In genomic region chr1:170162385-170163226, GRCh38 we compare ENCODE assay signal across 9 cellular contexts. TPM values are rescaled to one million over a fixed set of nuclear protein-coding genes. Genes with fewer than 3 reads are reported as not detected.
DNase-seq lines count a peak whose midpoint lies in the region; ATAC-seq and TF ChIP-seq lines count a peak whose summit lies in the region.
"Had no signal": no experiment of that assay in that cellular context is flagged by ENCODE, and none has a peak within 500 bp of the region (broad histone marks: within the 10 kb centered on the region; RNA-seq: fewer than 3 reads in every experiment).

No MANE protein-coding gene starts in this region.

- no peaks in the 10 kb centered on the region for H3K27me3 ChIP-seq in fibroblast of lung (ENCODE audit: control insufficient read depth, insufficient read depth, low read length)
- H3K27me3 ChIP-seq: BLaER1 treated with 17β-estradiol and CSF1 and Interleukin-3, amounts not matched to agents 10 nM and 100 nM had no signal

- no peaks in the 10 kb centered on the region for H3K9me3 ChIP-seq in fibroblast of lung (ENCODE audit: control insufficient read depth, insufficient read depth, low read depth, low read length)
- H3K9me3 ChIP-seq: BLaER1 treated with 17β-estradiol and CSF1 and Interleukin-3, amounts not matched to agents 10 nM and 100 nM had no signal

- peaks cover 10% of the 10 kb centered on the region for H3K9me3 Mint-ChIP-seq in nephron

- H3K4me3 Mint-ChIP-seq in nephron, result peak overlapping the region in 1 of 3 experiments; percentile 60

- ATAC-seq in HG03520 (IDR thresholded peaks at IDR 0.05; ENCODE audit: unreplicated experiment) (no peak), HG03342 (IDR thresholded peaks at IDR 0.05; ENCODE audit: unreplicated experiment) (no peak), esophagus mucosa (no peak)

- no peaks in the 10 kb centered on the region for H4K20me1 ChIP-seq in fibroblast of lung (ENCODE audit: control insufficient read depth, extremely low read depth, insufficient read depth, low read length)
- H4K20me1 ChIP-seq: BLaER1 treated with 17β-estradiol and CSF1 and Interleukin-3, amounts not matched to agents 10 nM and 100 nM had no signal

- no peaks in the 10 kb centered on the region for H3K36me3 Mint-ChIP-seq in nephron (ENCODE audit: low read depth)

- H3K27me3 Mint-ChIP-seq in nephron (ENCODE audit: low read depth), result no peaks in the 10 kb centered on the region

- H3K27ac ChIP-seq in fibroblast of lung (ENCODE audit: insufficient read depth, low read length), result no peak overlapping the region
- H3K27ac ChIP-seq: BLaER1 treated with 17β-estradiol and CSF1 and Interleukin-3, amounts not matched to agents 10 nM and 100 nM had no signal

- H3K36me3 ChIP-seq in fibroblast of lung (ENCODE audit: control insufficient read depth, insufficient read depth, low read length), result no peaks in the 10 kb centered on the region
- H3K36me3 ChIP-seq: BLaER1 treated with 17β-estradiol and CSF1 and Interleukin-3, amounts not matched to agents 10 nM and 100 nM had no signal

- peaks cover 3% of the 10 kb centered on the region for H3K4me1 ChIP-seq in fibroblast of lung (ENCODE audit: control insufficient read depth, extremely low read depth, insufficient read depth, low read length)
- H3K4me1 ChIP-seq: BLaER1 treated with 17β-estradiol and CSF1 and Interleukin-3, amounts not matched to agents 10 nM and 100 nM had no signal

- H3K4me2 ChIP-seq in fibroblast of lung (ENCODE audit: extremely low read depth, insufficient read depth, low read length), result peak overlapping the region; percentile 65
- H3K4me2 ChIP-seq: BLaER1 treated with 17β-estradiol and CSF1 and Interleukin-3, amounts not matched to agents 10 nM and 100 nM had no signal

- H3K9ac ChIP-seq in fibroblast of lung (ENCODE audit: insufficient read depth, low read length), result no peak overlapping the region
- H3K9ac ChIP-seq: BLaER1 treated with 17β-estradiol and CSF1 and Interleukin-3, amounts not matched to agents 10 nM and 100 nM had no signal

- DNase-seq in AG09319 (ENCODE audit: extremely low read depth, low read depth), result peak; percentile 60
- DNase-seq in RKO (ENCODE audit: low spot score), result peak; percentile 58
- peak; percentile 83 to 98 for DNase-seq in fibroblast of lung (ENCODE audit: low read depth in 2 of 2)
- DNase-seq in retina, result no peak

- H3K27ac Mint-ChIP-seq in nephron, result peak overlapping the region; percentile 85 to 91 (median 88)

- H2AFZ ChIP-seq in fibroblast of lung (ENCODE audit: low read length), result peak overlapping the region; percentile 34

- no peak overlapping the region for H3K4me3 ChIP-seq in fibroblast of lung (replicated peaks in 1 of 4; ENCODE audit: control extremely low read depth in 1 of 4, insufficient read depth in 1 of 4, low read depth in 3 of 4, low read length in 4 of 4)
- H3K4me3 ChIP-seq: BLaER1 treated with 17β-estradiol and CSF1 and Interleukin-3, amounts not matched to agents 10 nM and 100 nM had no signal

- TF ChIP-seq CTCF in AG09319 (IDR thresholded peaks at IDR 0.05; ENCODE audit: low read depth, low read length) (no peak), fibroblast of lung (conservative IDR thresholded peaks at IDR 0.05 in 1 of 2, IDR thresholded peaks at IDR 0.05 in 1 of 2; ENCODE audit: low read depth in 1 of 2, low read length in 2 of 2) (no peak), nephron (IDR thresholded peaks at IDR 0.05; ENCODE audit: unreplicated experiment in 3 of 3) (no peak)

- H3K79me2 ChIP-seq in fibroblast of lung (ENCODE audit: control insufficient read depth, insufficient read depth, low read length), result no peaks in the 10 kb centered on the region

- peaks cover 40% of the 10 kb centered on the region for H3K4me1 Mint-ChIP-seq in nephron

RNA-seq across cellular contexts. Expression of gene NTMT2, which starts 16.8 kb away (rescaled TPM):
- total RNA-seq in fibroblast of lung (not detected in 2 replicates), esophagus mucosa (not detected)
- not detected in 2 replicates for polyA plus RNA-seq in fibroblast of lung
- not detected in 2 replicates for polyA plus RNA-seq in fibroblast of lung (2012)
- polyA minus RNA-seq in fibroblast of lung (ENCODE audit: low replicate concordance), result not detected in 2 replicates
